In the genomic region with DNA sequence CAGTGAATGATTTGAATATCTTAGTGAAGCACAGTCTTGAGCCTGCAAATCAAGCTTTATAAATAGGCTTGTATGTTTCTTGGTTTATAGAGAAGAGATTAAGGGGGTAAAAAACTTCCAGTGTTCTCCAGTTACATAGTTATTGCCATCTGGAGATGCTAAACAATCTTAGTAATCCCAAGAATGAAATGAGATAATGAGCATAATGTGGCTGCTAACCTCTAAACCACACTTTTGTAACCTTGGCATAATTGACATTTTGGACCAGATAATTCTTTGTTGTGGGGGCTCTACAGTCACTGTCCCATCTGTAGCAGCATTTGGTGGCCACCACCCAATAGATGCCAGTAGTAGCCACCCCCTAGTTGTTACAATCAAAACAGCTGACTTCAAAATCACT, we compare ENCODE assay signal across 24 cellular contexts.
DNase-seq lines count a peak whose midpoint lies in the region; ATAC-seq and TF ChIP-seq lines count a peak whose summit lies in the region.
"Had no signal": no experiment of that assay in that cellular context is flagged by ENCODE, and none has a peak within 500 bp of the region (broad histone marks: within the 10 kb centered on the region; RNA-seq: fewer than 3 reads in every experiment).

No MANE protein-coding gene starts in this region.

- no peaks in the 10 kb centered on the region for H3K36me3 Mint-ChIP-seq in stimulated activated effector memory CD8-positive, alpha-beta T cell treated with anti-CD3 and anti-CD28 coated beads, Interleukin-12 subunit alpha, Interleukin-12 subunit beta, amount 100 ng/mL, for 72 hours

- H3K4me3 Mint-ChIP-seq in stimulated activated effector memory CD8-positive, alpha-beta T cell treated with anti-CD3 and anti-CD28 coated beads, Interleukin-12 subunit alpha, Interleukin-12 subunit beta, amount 100 ng/mL, for 72 hours, result no peak overlapping the region
- H3K4me3 Mint-ChIP-seq: activated CD8-positive, alpha-beta T cell treated with anti-CD3 and anti-CD28 coated beads, Interleukin-2, amount 10 ng/mL, durations not matched to agents 7 days and 5 days; activated T-cell treated with anti-CD3 and anti-CD28 coated beads, Interleukin-2, amount 50 U/mL, for 4 hours; IgD-negative memory B cell; natural killer cell treated with Interleukin-12 subunit alpha and Interleukin-12 subunit beta and Interleukin-15 and Interleukin-18, amount 100 ng/mL, for 72 hours; T-helper 1 cell treated with Interleukin-12 subunit alpha and Interleukin-12 subunit beta and Interleukin-4 antibody, amounts not matched to agents 30 μg/mL and 1 μg/mL, for 36 hours had no signal

- no peak for TF ChIP-seq CTCF in lower leg skin (IDR thresholded peaks at IDR 0.05)

- peaks cover under 1% of the 10 kb centered on the region for H3K9me3 Mint-ChIP-seq in stimulated activated effector memory CD8-positive, alpha-beta T cell treated with anti-CD3 and anti-CD28 coated beads, Interleukin-12 subunit alpha, Interleukin-12 subunit beta, amount 100 ng/mL, for 72 hours
- H3K9me3 Mint-ChIP-seq: activated T-cell treated with anti-CD3 and anti-CD28 coated beads, Interleukin-2, amount 50 U/mL, for 4 hours had no signal

- TF ChIP-seq POLR2A in lower leg skin (IDR thresholded peaks at IDR 0.05), result no peak

- no peak overlapping the region for H3K4me3 ChIP-seq in lower leg skin (ENCODE audit: low read depth, poor library complexity, severe bottlenecking)
- H3K4me3 ChIP-seq: prostate gland, smooth muscle cell, thoracic aorta had no signal

- ATAC-seq in stimulated activated effector memory CD8-positive, alpha-beta T cell treated with anti-CD3 and anti-CD28 coated beads, Interleukin-12 subunit alpha, Interleukin-12 subunit beta, amount 100 ng/mL, for 72 hours, result peak; percentile 36
- ATAC-seq: activated CD8-positive, alpha-beta T cell treated with anti-CD3 and anti-CD28 coated beads, Interleukin-2, amount 10 ng/mL, durations not matched to agents 7 days and 5 days; activated naive CD4-positive, alpha-beta T cell treated with anti-CD3 and anti-CD28 coated beads, Interleukin-2, amount 50 U/mL, for 72 hours; activated T-cell treated with anti-CD3 and anti-CD28 coated beads, Interleukin-2, amount 50 U/mL, for 4 hours; natural killer cell treated with Interleukin-12 subunit alpha and Interleukin-12 subunit beta and Interleukin-15 and Interleukin-18, amount 100 ng/mL, for 72 hours; Right ventricle myocardium inferior had no signal

- intact Hi-C loops in lower leg skin (cut with DNase I; ENCODE audit: low total_unique reads), result no loop called here

- peaks cover 4% of the 10 kb centered on the region for H3K4me1 Mint-ChIP-seq in stimulated activated effector memory CD8-positive, alpha-beta T cell treated with anti-CD3 and anti-CD28 coated beads, Interleukin-12 subunit alpha, Interleukin-12 subunit beta, amount 100 ng/mL, for 72 hours

- DNase-seq in DMS 273 (lab: John Stamatoyannopoulos, UW; ENCODE audit: unreplicated experiment), result peak; percentile 0
- DNase-seq in DMS 273 treated with DMSO at 0.1 percent for 48 hours (lab: John Stamatoyannopoulos, UW), result no peak
- DNase-seq in RPMI7951 (ENCODE audit: low read depth), result peak; percentile 59
- peak; percentile 82 for DNase-seq in fibroblast of gingiva (ENCODE audit: low read depth)
- DNase-seq in stimulated activated effector memory CD8-positive, alpha-beta T cell treated with anti-CD3 and anti-CD28 coated beads, Interleukin-12 subunit alpha, Interleukin-12 subunit beta, amount 100 ng/mL, for 72 hours (ENCODE audit: low spot score in 2 of 2), result no peak
- no peak for DNase-seq in stimulated activated CD8-positive, alpha-beta memory T cell treated with anti-CD3 and anti-CD28 coated beads, Interleukin-4, amount 100 ng/mL, for 48 hours
- DNase-seq in lower leg skin (ENCODE audit: low spot score in 2 of 2), result no peak
- DNase-seq in activated T-cell treated with anti-CD3 and anti-CD28 coated beads, Interleukin-2, amount 50 U/mL, for 48 hours, result no peak
- DNase-seq: activated CD8-positive, alpha-beta T cell treated with anti-CD3 and anti-CD28 coated beads, Interleukin-2, amount 10 ng/mL, durations not matched to agents 7 days and 5 days; activated T-cell treated with anti-CD3 and anti-CD28 coated beads, Interleukin-2, amount 50 U/mL, for 4 hours; DMS53; kidney; mammary epithelial cell; NCI-H187; NCI-H446; WERI-Rb-1 had no signal

- no peak overlapping the region for H3K27ac Mint-ChIP-seq in stimulated activated effector memory CD8-positive, alpha-beta T cell treated with anti-CD3 and anti-CD28 coated beads, Interleukin-12 subunit alpha, Interleukin-12 subunit beta, amount 100 ng/mL, for 72 hours
- H3K27ac Mint-ChIP-seq: activated CD8-positive, alpha-beta T cell treated with anti-CD3 and anti-CD28 coated beads, Interleukin-2, amount 10 ng/mL, durations not matched to agents 7 days and 5 days; activated naive CD4-positive, alpha-beta T cell treated with anti-CD3 and anti-CD28 coated beads, Interleukin-2, amount 50 U/mL, for 72 hours; IgD-negative memory B cell; natural killer cell treated with Interleukin-12 subunit alpha and Interleukin-12 subunit beta and Interleukin-15 and Interleukin-18, amount 100 ng/mL, for 72 hours; T-helper 1 cell treated with Interleukin-12 subunit alpha and Interleukin-12 subunit beta and Interleukin-4 antibody, amounts not matched to agents 30 μg/mL and 1 μg/mL, for 36 hours had no signal

Comparison
In these comparisons a context has a peak if more than half of its experiments do, and no peak if none do; other contexts are left out.
1. DNase-seq: peak in DMS 273 (single experiment), RPMI7951 (single experiment) and fibroblast of gingiva (single experiment); none in DMS 273 treated with DMSO at 0.1 percent for 48 hours (single experiment), stimulated activated effector memory CD8-positive, alpha-beta T cell treated with anti-CD3 and anti-CD28 coated beads, Interleukin-12 subunit alpha, Interleukin-12 subunit beta, amount 100 ng/mL, for 72 hours (0 of 2), stimulated activated CD8-positive, alpha-beta memory T cell treated with anti-CD3 and anti-CD28 coated beads, Interleukin-4, amount 100 ng/mL, for 48 hours (single experiment), lower leg skin (0 of 2) and activated T-cell treated with anti-CD3 and anti-CD28 coated beads, Interleukin-2, amount 50 U/mL, for 48 hours (0 of 2).